8 cellular contexts compared by ENCODE assay signal in the genomic region with DNA sequence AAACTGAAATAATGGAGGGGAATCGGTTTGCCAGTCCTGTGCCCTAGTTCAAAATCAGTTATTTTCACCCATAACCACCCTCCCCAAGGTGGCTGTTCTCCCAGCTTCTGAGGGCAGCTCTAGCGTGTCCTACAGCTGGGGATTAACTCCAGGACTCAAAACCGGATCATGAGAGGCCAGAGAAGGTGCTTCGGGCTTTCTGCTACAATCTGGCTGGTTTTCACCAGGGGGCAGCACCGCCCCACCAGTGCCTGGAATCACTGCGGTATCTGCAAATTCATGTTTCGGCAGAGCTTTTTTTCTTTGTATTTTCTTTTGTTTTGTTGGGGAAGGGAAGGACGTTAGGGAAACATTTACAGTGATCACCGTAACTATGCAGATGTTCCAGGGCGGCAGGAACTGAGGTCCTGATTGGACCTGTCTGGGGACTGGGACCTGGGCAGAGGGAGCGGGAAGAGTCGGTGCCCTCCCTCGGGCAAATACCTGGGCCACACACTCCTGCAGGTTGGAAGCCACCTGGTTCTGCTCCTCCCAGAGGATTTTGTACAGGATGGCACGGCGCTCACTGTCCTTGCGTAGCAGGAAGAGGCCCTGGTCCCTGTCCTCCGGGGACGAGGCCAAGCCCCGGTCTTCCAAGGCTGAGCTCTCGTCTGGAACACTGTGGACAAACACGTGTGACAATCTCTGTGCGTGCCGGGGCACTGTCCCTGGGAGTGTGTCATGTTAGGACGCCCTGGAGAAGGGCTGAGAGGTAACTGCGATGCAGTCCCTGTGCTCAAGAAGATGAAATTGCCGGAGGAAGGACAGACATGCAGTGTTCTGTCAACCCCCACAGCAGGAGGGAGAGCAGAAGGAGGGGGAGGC. TPM values are rescaled to one million over a fixed set of nuclear protein-coding genes. Genes with fewer than 3 reads are reported as not detected.
DNase-seq lines count a peak whose midpoint lies in the region; ATAC-seq and TF ChIP-seq lines count a peak whose summit lies in the region.

No MANE protein-coding gene starts in this region.

- in situ Hi-C loops in SK-MEL-5 (cut with HindIII; ENCODE audit: low pct_unique_long_range_greater_than_20kb, low sequenced_read_pairs): no loop called here

- H3K27ac Mint-ChIP-seq in activated naive CD4-positive, alpha-beta T cell treated with anti-CD3 and anti-CD28 coated beads, Interleukin-2, amount 10 ng/mL, durations not matched to agents 7 days and 5 days: no peak overlapping the region
- peak overlapping the region; percentile 27 for H3K27ac Mint-ChIP-seq in osteocyte (ENCODE audit: unreplicated experiment)

- no peaks in the 10 kb centered on the region for H3K9me3 Mint-ChIP-seq in activated naive CD4-positive, alpha-beta T cell treated with anti-CD3 and anti-CD28 coated beads, Interleukin-2, amount 10 ng/mL, durations not matched to agents 7 days and 5 days
- no peaks in the 10 kb centered on the region for H3K9me3 Mint-ChIP-seq in osteocyte (ENCODE audit: unreplicated experiment)

- no peak overlapping the region for H3K27ac ChIP-seq in thymus (ENCODE audit: low read depth)

- peak; percentile 72 for ATAC-seq in GM19395 (IDR thresholded peaks at IDR 0.05; ENCODE audit: unreplicated experiment)

- no peaks in the 10 kb centered on the region for H3K36me3 ChIP-seq in thymus (ENCODE audit: control insufficient read depth, insufficient read depth)

- under 1% methylated on average over 26 of the region's 26 CpGs for WGBS in thymus

- DNase-seq in CD1c-positive myeloid dendritic cell (ENCODE audit: extremely low spot score) (peak; percentile 62), SK-MEL-5 (ENCODE audit: low read depth, low spot score) (peak; percentile 64), glomerular visceral epithelial cell (ENCODE audit: extremely low spot score) (peak; percentile 65), osteocyte (ENCODE audit: extremely low spot score, unreplicated experiment) (peak; percentile 87)
- DNase-seq in activated naive CD4-positive, alpha-beta T cell treated with anti-CD3 and anti-CD28 coated beads, Interleukin-2, amount 10 ng/mL, durations not matched to agents 7 days and 5 days: peak; percentile 74

- TF ChIP-seq RAD21 in Ishikawa (IDR thresholded peaks at IDR 0.05; ENCODE audit: low read depth): peak; percentile 70

- peaks cover 15% of the 10 kb centered on the region for H3K27me3 Mint-ChIP-seq in activated naive CD4-positive, alpha-beta T cell treated with anti-CD3 and anti-CD28 coated beads, Interleukin-2, amount 10 ng/mL, durations not matched to agents 7 days and 5 days
- no peaks in the 10 kb centered on the region for H3K27me3 Mint-ChIP-seq in osteocyte (ENCODE audit: unreplicated experiment)

- no peak for TF ChIP-seq EP300 in Ishikawa (IDR thresholded peaks at IDR 0.05; ENCODE audit: borderline replicate concordance)

- peaks cover 8% of the 10 kb centered on the region for H3K4me1 Mint-ChIP-seq in activated naive CD4-positive, alpha-beta T cell treated with anti-CD3 and anti-CD28 coated beads, Interleukin-2, amount 10 ng/mL, durations not matched to agents 7 days and 5 days
- peaks cover 6% of the 10 kb centered on the region for H3K4me1 Mint-ChIP-seq in osteocyte (ENCODE audit: unreplicated experiment)

- H3K36me3 Mint-ChIP-seq in activated naive CD4-positive, alpha-beta T cell treated with anti-CD3 and anti-CD28 coated beads, Interleukin-2, amount 10 ng/mL, durations not matched to agents 7 days and 5 days: no peaks in the 10 kb centered on the region
- H3K36me3 Mint-ChIP-seq in osteocyte (ENCODE audit: unreplicated experiment): no peaks in the 10 kb centered on the region

- H3K4me1 ChIP-seq in thymus (ENCODE audit: control insufficient read depth, insufficient read depth, low read length): no peaks in the 10 kb centered on the region

- CTCF ChIA-PET in activated naive CD4-positive, alpha-beta T cell treated with anti-CD3 and anti-CD28 coated beads, Interleukin-2, amount 10 ng/mL, durations not matched to agents 7 days and 5 days (lab: Charles Lee): interaction anchor here (0.7 to 2.0 kb wide), 7 partner anchors 9 to 194 kb away, joined by 3 to 6 read pairs (median 4); partner anchors contain the start of gene MAP3K15

- TF ChIP-seq CTCF in osteocyte (IDR thresholded peaks at IDR 0.05): peak; percentile 76

- H3K4me3 Mint-ChIP-seq in activated naive CD4-positive, alpha-beta T cell treated with anti-CD3 and anti-CD28 coated beads, Interleukin-2, amount 10 ng/mL, durations not matched to agents 7 days and 5 days: peak overlapping the region; percentile 65
- peak overlapping the region; percentile 81 for H3K4me3 Mint-ChIP-seq in osteocyte (ENCODE audit: unreplicated experiment)

- no peaks in the 10 kb centered on the region for H3K9me3 ChIP-seq in thymus (ENCODE audit: control insufficient read depth)

- peak overlapping the region; percentile 52 for H3K4me3 ChIP-seq in thymus (ENCODE audit: low read length)

- no peaks in the 10 kb centered on the region for H3K27me3 ChIP-seq in thymus (ENCODE audit: control insufficient read depth, insufficient read depth)

TF ChIP-seq in Ishikawa, 13 proteins besides CTCF, POLR2A, EP300 and RAD21:
- TF ChIP-seq YY1 (IDR thresholded peaks at IDR 0.05; ENCODE audit: low read depth) (no peak), ZBTB7A (IDR thresholded peaks at IDR 0.05; ENCODE audit: low read depth) (no peak), NFIC (IDR thresholded peaks at IDR 0.05) (no peak), TCF12 (IDR thresholded peaks at IDR 0.05; ENCODE audit: low read depth) (no peak), MAX (IDR thresholded peaks at IDR 0.05) (no peak), USF1 (IDR thresholded peaks at IDR 0.05) (no peak), FOXM1 (IDR thresholded peaks at IDR 0.05; ENCODE audit: borderline replicate concordance, low read depth) (no peak), TAF1 (IDR thresholded peaks at IDR 0.05; ENCODE audit: low read depth) (no peak), CEBPB (IDR thresholded peaks at IDR 0.05) (no peak), REST (IDR thresholded peaks at IDR 0.05; ENCODE audit: low read depth) (no peak), CREB1 (IDR thresholded peaks at IDR 0.05; ENCODE audit: low read depth) (no peak), EGR1 (IDR thresholded peaks at IDR 0.05) (no peak), TEAD4 (IDR thresholded peaks at IDR 0.05) (no peak)

RNA-seq across cellular contexts. Expression of gene PDHA1, which starts 28.7 kb away (rescaled TPM):
- total RNA-seq in SK-MEL-5 (2014; rRNA removed; shearing (Covaris generic)): 220 and 264 TPM in 2 replicates
- 158 TPM in 2 replicates for polyA plus RNA-seq in SK-MEL-5 (2015; cell fraction: cytosol; rRNA removed)
- polyA plus RNA-seq in SK-MEL-5 (2015; cell fraction: nucleus; rRNA removed): 141 and 166 TPM in 2 replicates
- total RNA-seq in osteocyte: 133 and 141 TPM in 2 replicates
- 161 TPM for polyA plus RNA-seq in thymus
